Comparison of ENCODE assay signal across 8 cellular contexts in genomic region chr12:92208613-92209121, GRCh38.
A peak's percentile ranks its signal among the peaks of the same experiment; 100 is the strongest.
DNase-seq lines count a peak whose midpoint lies in the region; ATAC-seq and TF ChIP-seq lines count a peak whose summit lies in the region.

No MANE protein-coding gene starts in this region.

- peaks cover 4% of the 10 kb centered on the region for H3K4me1 ChIP-seq in GM23338 (ENCODE audit: insufficient read depth)

- H3K4me1 Mint-ChIP-seq in activated CD4-positive, alpha-beta T cell treated with anti-CD3 and anti-CD28 coated beads, Interleukin-2, amount 10 ng/mL, durations not matched to agents 7 days and 5 days: peaks cover 45% of the 10 kb centered on the region
- peaks cover 2% of the 10 kb centered on the region; the same call in 1 of the 3 replicates for H3K4me1 Mint-ChIP-seq in GM23338
- H3K4me1 Mint-ChIP-seq in activated naive CD8-positive, alpha-beta T cell treated with anti-CD3 and anti-CD28 coated beads for 36 hours: peaks cover 37% of the 10 kb centered on the region

- peak overlapping the region; percentile 85; the same call in 1 of the 2 replicates for H2AFZ ChIP-seq in GM23338

- no peaks in the 10 kb centered on the region for H3K36me3 ChIP-seq in GM23338 (ENCODE audit: insufficient read depth)

- peak overlapping the region; percentile 88 for H3K27ac Mint-ChIP-seq in activated CD4-positive, alpha-beta T cell treated with anti-CD3 and anti-CD28 coated beads, Interleukin-2, amount 10 ng/mL, durations not matched to agents 7 days and 5 days
- no peak overlapping the region for H3K27ac Mint-ChIP-seq in GM23338
- peak overlapping the region; percentile 91 for H3K27ac Mint-ChIP-seq in activated naive CD8-positive, alpha-beta T cell treated with anti-CD3 and anti-CD28 coated beads for 36 hours

- H3K9me2 ChIP-seq in GM23338 (ENCODE audit: insufficient read depth): no peaks in the 10 kb centered on the region

- CTCF ChIA-PET in activated CD4-positive, alpha-beta T cell treated with anti-CD3 and anti-CD28 coated beads, Interleukin-2, amount 10 ng/mL, durations not matched to agents 7 days and 5 days (lab: Charles Lee): interaction anchor here (0.7 to 2.0 kb wide), 3 partner anchors 63 to 200 kb away, joined by 3 to 5 read pairs (median 4); partner anchors contain the start of gene BTG1

- H3K4me3 ChIP-seq in GM23338 (no peak overlapping the region), lower leg skin (ENCODE audit: low read depth, poor library complexity, severe bottlenecking) (no peak overlapping the region)

- H3K36me3 Mint-ChIP-seq in activated CD4-positive, alpha-beta T cell treated with anti-CD3 and anti-CD28 coated beads, Interleukin-2, amount 10 ng/mL, durations not matched to agents 7 days and 5 days (ENCODE audit: low read depth): peaks cover 28% of the 10 kb centered on the region
- H3K36me3 Mint-ChIP-seq in GM23338 (ENCODE audit: low read depth): no peaks in the 10 kb centered on the region
- peaks cover 10% of the 10 kb centered on the region for H3K36me3 Mint-ChIP-seq in activated naive CD8-positive, alpha-beta T cell treated with anti-CD3 and anti-CD28 coated beads for 36 hours

- H3K79me2 ChIP-seq in GM23338 (replicated peaks; ENCODE audit: insufficient read depth): no peaks in the 10 kb centered on the region

- H3K27me3 ChIP-seq in GM23338 (ENCODE audit: insufficient read depth): no peaks in the 10 kb centered on the region

- TF ChIP-seq CTCF in GM23338 (conservative IDR thresholded peaks at IDR 0.05; ENCODE audit: low read depth in 2 of 2) (no peak), lower leg skin (IDR thresholded peaks at IDR 0.05) (no peak)

- no peaks in the 10 kb centered on the region for H3K27me3 Mint-ChIP-seq in activated CD4-positive, alpha-beta T cell treated with anti-CD3 and anti-CD28 coated beads, Interleukin-2, amount 10 ng/mL, durations not matched to agents 7 days and 5 days
- no peaks in the 10 kb centered on the region for H3K27me3 Mint-ChIP-seq in GM23338 (ENCODE audit: insufficient read depth, low read depth, poor library complexity)
- no peaks in the 10 kb centered on the region for H3K27me3 Mint-ChIP-seq in activated naive CD8-positive, alpha-beta T cell treated with anti-CD3 and anti-CD28 coated beads for 36 hours

- no peak for ATAC-seq in GM23338
- ATAC-seq in left lobe of liver: peak; percentile 23

- no peak overlapping the region for H3K27ac ChIP-seq in GM23338 (ENCODE audit: low read depth)

- H4K20me1 ChIP-seq in GM23338 (replicated peaks; ENCODE audit: insufficient read depth): no peaks in the 10 kb centered on the region

- no peak overlapping the region for H3K4me2 ChIP-seq in GM23338

- H3K9me3 Mint-ChIP-seq in activated CD4-positive, alpha-beta T cell treated with anti-CD3 and anti-CD28 coated beads, Interleukin-2, amount 10 ng/mL, durations not matched to agents 7 days and 5 days: peaks cover 11% of the 10 kb centered on the region
- peaks cover 8% of the 10 kb centered on the region; the same call in 2 of the 3 replicates for H3K9me3 Mint-ChIP-seq in GM23338
- peaks cover 11% of the 10 kb centered on the region for H3K9me3 Mint-ChIP-seq in activated naive CD8-positive, alpha-beta T cell treated with anti-CD3 and anti-CD28 coated beads for 36 hours

- TF ChIP-seq POLR2A in lower leg skin (IDR thresholded peaks at IDR 0.05): no peak

- intact Hi-C loops in lower leg skin (cut with DNase I; ENCODE audit: low total_unique reads): no loop called here

- 63 to 67% methylated on average over 6 of the region's 6 CpGs for WGBS in lower leg skin, 2 donors

- POLR2A ChIA-PET in activated CD4-positive, alpha-beta T cell treated with anti-CD3 and anti-CD28 coated beads, Interleukin-2, amount 10 ng/mL, durations not matched to agents 7 days and 5 days (lab: Charles Lee): interaction anchor here (0.5 to 2.3 kb wide), 3 partner anchors 63 to 241 kb away, joined by 3 to 19 read pairs (median 3); partner anchors contain the start of gene BTG1

- H3K4me3 Mint-ChIP-seq in activated CD4-positive, alpha-beta T cell treated with anti-CD3 and anti-CD28 coated beads, Interleukin-2, amount 10 ng/mL, durations not matched to agents 7 days and 5 days: peak overlapping the region; percentile 60
- no peak overlapping the region for H3K4me3 Mint-ChIP-seq in GM23338
- peak overlapping the region; percentile 63 for H3K4me3 Mint-ChIP-seq in activated naive CD8-positive, alpha-beta T cell treated with anti-CD3 and anti-CD28 coated beads for 36 hours

- DNase-seq in activated CD4-positive, alpha-beta T cell treated with anti-CD3 and anti-CD28 coated beads, Interleukin-2, amount 10 ng/mL, durations not matched to agents 7 days and 5 days: peak; percentile 55
- DNase-seq in activated CD4-positive, alpha-beta T cell treated with anti-CD3 and anti-CD28 coated beads, Interleukin-2, amount 50 U/mL, for 48 hours: no peak
- DNase-seq in GM23338 (ENCODE audit: low spot score) (no peak), LoVo (ENCODE audit: low spot score) (peak; percentile 70), left lobe of liver (ENCODE audit: low spot score) (no peak), lower leg skin (ENCODE audit: low spot score in 2 of 2) (no peak), GF-D8 (lab: John Stamatoyannopoulos, UW) (no peak)
- DNase-seq in activated naive CD8-positive, alpha-beta T cell treated with anti-CD3 and anti-CD28 coated beads for 36 hours: peak; percentile 6

- no peaks in the 10 kb centered on the region for H3F3A ChIP-seq in GM23338 (replicated peaks; ENCODE audit: low read depth)

TF ChIP-seq in GM23338, 12 proteins besides CTCF, POLR2A, EP300 and RAD21 (continues in another document):
- TF ChIP-seq EZH2 (IDR thresholded peaks at IDR 0.05; ENCODE audit: low read depth, unreplicated experiment): no peak
- TF ChIP-seq ZNF114 (CRISPR knock-in tag; IDR thresholded peaks at IDR 0.05): no peak
- TF ChIP-seq NANOG (IDR thresholded peaks at IDR 0.05; ENCODE audit: borderline replicate concordance): no peak
- no peak for TF ChIP-seq EZH2phosphoT487 (IDR thresholded peaks at IDR 0.05; ENCODE audit: unreplicated experiment)
- no peak for TF ChIP-seq CREB1 (CRISPR knock-in tag; IDR thresholded peaks at IDR 0.05; ENCODE audit: low read depth)
- TF ChIP-seq ETS1 (IDR thresholded peaks at IDR 0.05): no peak

Comparison
In these comparisons a context has a peak if more than half of its experiments do, and no peak if none do; other contexts are left out.
1. DNase-seq: peak in activated CD4-positive, alpha-beta T cell treated with anti-CD3 and anti-CD28 coated beads, Interleukin-2, amount 10 ng/mL, durations not matched to agents 7 days and 5 days (single experiment), LoVo (single experiment) and activated naive CD8-positive, alpha-beta T cell treated with anti-CD3 and anti-CD28 coated beads for 36 hours (single experiment); none in activated CD4-positive, alpha-beta T cell treated with anti-CD3 and anti-CD28 coated beads, Interleukin-2, amount 50 U/mL, for 48 hours (0 of 2), GM23338 (single experiment), left lobe of liver (single experiment), lower leg skin (0 of 2) and GF-D8 (single experiment).